Comparison of ENCODE assay signal across 14 cellular contexts in genomic region chr2:212177724-212178123, GRCh38.
DNase-seq lines count a peak whose midpoint lies in the region; ATAC-seq and TF ChIP-seq lines count a peak whose summit lies in the region.
"Had no signal": no experiment of that assay in that cellular context is flagged by ENCODE, and none has a peak within 500 bp of the region (broad histone marks: within the 10 kb centered on the region; RNA-seq: fewer than 3 reads in every experiment).

No MANE protein-coding gene starts in this region.

- no peaks in the 10 kb centered on the region for H3K23me2 ChIP-seq in H9 (ENCODE audit: insufficient read length, low read depth, low read length, poor library complexity, severe bottlenecking)

- no peaks in the 10 kb centered on the region for H4K20me1 ChIP-seq in H9 (ENCODE audit: control insufficient read depth, insufficient read depth, insufficient read length)

- no peak for TF ChIP-seq POLR2A in heart left ventricle (IDR thresholded peaks at IDR 0.05)

- H3K9me3 Mint-ChIP-seq in H9 = peaks cover 0 to under 1% of the 10 kb centered on the region in 2 experiments; a peak in 2 of 5 replicates

- H3K36me3 Mint-ChIP-seq in H9 (ENCODE audit: insufficient read depth in 1 of 3, low read depth in 3 of 3) = no peaks in the 10 kb centered on the region
- H3K36me3 Mint-ChIP-seq: activated naive CD8-positive, alpha-beta T cell had no signal

- H2AK5ac ChIP-seq in H9 (ENCODE audit: insufficient read length, low read length) = no peak overlapping the region

- H2BK120ac ChIP-seq in H9 (ENCODE audit: low read depth, low read length, poor library complexity, severe bottlenecking) = no peak overlapping the region

- H4K91ac ChIP-seq in H9 (ENCODE audit: insufficient read length, low read depth, low read length) = no peak overlapping the region

- H3K9me3 ChIP-seq in H9 (ENCODE audit: control insufficient read depth, low read depth, low read length) (no peaks in the 10 kb centered on the region), heart left ventricle (peaks cover 0 to 4% (median 0%) of the 10 kb centered on the region in 12 donors)
- H3K9me3 ChIP-seq: vagina had no signal

- H3K79me2 ChIP-seq in H9 (ENCODE audit: insufficient read depth, low read length) = no peaks in the 10 kb centered on the region

- no CpG with 5 or more reads among the region's 2 CpGs for WGBS in H9 (ENCODE audit: extremely low coverage, insufficient read length, low lambda C conversion rate)
- 40 to 66% (median 46%) methylated on average over 2 of the region's 2 CpGs for WGBS in heart left ventricle, 4 donors

- no peak overlapping the region for H3T11ph ChIP-seq in H9 (ENCODE audit: low read length)

- no peak overlapping the region for H2AFZ ChIP-seq in H9 (ENCODE audit: low read length)

- intact Hi-C loops in heart left ventricle (cut with DNase I) = no loop called here

- H3K36me3 ChIP-seq in heart left ventricle = no peaks in the 10 kb centered on the region
- H3K36me3 ChIP-seq: left ventricle myocardium inferior, vagina had no signal

- H3K14ac ChIP-seq in H9 (ENCODE audit: insufficient read depth, low read length) = no peak overlapping the region

- no peak overlapping the region for H3K4me3 ChIP-seq in heart left ventricle
- H3K4me3 ChIP-seq: coronary artery, left ventricle myocardium inferior, vagina had no signal

- H2BK12ac ChIP-seq in H9 (ENCODE audit: insufficient read length, low read depth, low read length) = no peak overlapping the region

- no peak overlapping the region for H3K4me2 ChIP-seq in H9 (ENCODE audit: insufficient read depth, insufficient read length, low read length)

- H3K18ac ChIP-seq in H9 (ENCODE audit: insufficient read length, low read depth, low read length) = no peak overlapping the region

- no peak overlapping the region for H4K8ac ChIP-seq in H9 (replicated peaks; ENCODE audit: insufficient read length, low read depth, low read length)

- no peak overlapping the region for H2BK15ac ChIP-seq in H9 (ENCODE audit: low read depth, low read length)

- ATAC-seq in GM18907 (IDR thresholded peaks at IDR 0.05; ENCODE audit: unreplicated experiment) (no peak), heart left ventricle (no peak)

- H3K23ac ChIP-seq in H9 (ENCODE audit: insufficient read length, low read depth, low read length) = no peak overlapping the region

- no peaks in the 10 kb centered on the region for H3K79me1 ChIP-seq in H9 (ENCODE audit: insufficient read depth, low read depth, low read length, poor library complexity, severe bottlenecking)

- H3K4me1 ChIP-seq in H9 (ENCODE audit: insufficient read depth, low read length) (no peaks in the 10 kb centered on the region), heart left ventricle (no peaks in the 10 kb centered on the region)
- H3K4me1 ChIP-seq: vagina had no signal

- H3K27ac Mint-ChIP-seq in H9 = peak overlapping the region in 1 of 3 experiments; percentile 7; a peak in 1 of 7 replicates
- H3K27ac Mint-ChIP-seq: activated naive CD8-positive, alpha-beta T cell had no signal

- H3K4me3 Mint-ChIP-seq in H9 = no peak overlapping the region
- H3K4me3 Mint-ChIP-seq: activated naive CD8-positive, alpha-beta T cell had no signal

- no peaks in the 10 kb centered on the region for H3K27me3 ChIP-seq in H9 (ENCODE audit: insufficient read depth, low read length)
- H3K27me3 ChIP-seq in heart left ventricle = no peaks in the 10 kb centered on the region
- H3K27me3 ChIP-seq: vagina had no signal

- TF ChIP-seq CTCF in AG09319 (IDR thresholded peaks at IDR 0.05; ENCODE audit: low read depth, low read length) (peak; percentile 12), H9 (conservative IDR thresholded peaks at IDR 0.05) (peak; percentile 56; the same call in 2 of the 3 replicates), heart left ventricle (IDR thresholded peaks at IDR 0.05) (no peak)

- H3K27me3 Mint-ChIP-seq in H9 (ENCODE audit: low read depth) = no peaks in the 10 kb centered on the region
- H3K27me3 Mint-ChIP-seq: activated naive CD8-positive, alpha-beta T cell had no signal

- H2BK5ac ChIP-seq in H9 (ENCODE audit: insufficient read length, low read length) = no peak overlapping the region

- no peak overlapping the region for H2BK20ac ChIP-seq in H9 (ENCODE audit: low read depth, low read length, poor library complexity, severe bottlenecking)

- H3K9ac ChIP-seq in H9 (ENCODE audit: extremely low read depth, insufficient read length, low read length) = no peak overlapping the region

- H4K5ac ChIP-seq in H9 (ENCODE audit: insufficient read length, low read depth, low read length) = no peak overlapping the region

- H3K27ac ChIP-seq in H9 (ENCODE audit: insufficient read length, low read depth, low read length) (no peak overlapping the region), heart left ventricle (no peak overlapping the region)
- H3K27ac ChIP-seq: coronary artery, left ventricle myocardium inferior, vagina had no signal

- peaks cover 0 to 9% of the 10 kb centered on the region in 2 experiments; a peak in 3 of 4 replicates for H3K4me1 Mint-ChIP-seq in H9

- H3K56ac ChIP-seq in H9 (ENCODE audit: insufficient read length, low read depth, low read length) = no peak overlapping the region

- no peak for DNase-seq in AG09319 (ENCODE audit: extremely low read depth, low read depth)
- DNase-seq in H9 = no peak
- DNase-seq in NCI-H82 (lab: John Stamatoyannopoulos, UW) = peak; percentile 68
- peak; percentile 3 for DNase-seq in fibroblast of gingiva (ENCODE audit: low read depth)
- no peak for DNase-seq in GM19240 (ENCODE audit: insufficient read length, low spot score)
- DNase-seq in Ammon's horn (ENCODE audit: low spot score) = no peak
- no peak for DNase-seq in heart left ventricle
- DNase-seq: C1 segment of cervical spinal cord, left ventricle myocardium inferior, T-helper 2 cell had no signal

- H3K4ac ChIP-seq in H9 (ENCODE audit: low read depth, low read length) = no peak overlapping the region

Comparison
In these comparisons a context has a peak if more than half of its experiments do, and no peak if none do; other contexts are left out.
1. DNase-seq: peak in NCI-H82 (single experiment) and fibroblast of gingiva (single experiment); none in AG09319 (single experiment), H9 (single experiment), GM19240 (single experiment), Ammon's horn (single experiment) and heart left ventricle (0 of 5).
2. CTCF ChIP-seq: peak in AG09319 (single experiment) and H9 (single experiment); none in heart left ventricle (0 of 12).